Comparison of ENCODE assay signal across 28 cellular contexts in genomic region chr11:8830641-8831040, GRCh38.
"Had no signal": no experiment of that assay in that cellular context is flagged by ENCODE, and none has a peak within 500 bp of the region (broad histone marks: within the 10 kb centered on the region; RNA-seq: fewer than 3 reads in every experiment).

No MANE protein-coding gene starts in this region.

- H3K36me3 ChIP-seq: adrenal gland, ascending aorta, left lung, ovary, upper lobe of left lung had no signal

- H3K4me3 Mint-ChIP-seq: activated naive CD8-positive, alpha-beta T cell; activated T-cell treated with anti-CD3 and anti-CD28 coated beads, Interleukin-2, amount 50 U/mL, for 24 hours; activated T-helper 17 cell treated with anti-CD3 and anti-CD28 coated beads, Interleukin-2, amount 50 U/mL, for 72 hours; immature natural killer cell; mesothelial cell of epicardium; natural killer cell treated with Interleukin-12 subunit alpha and Interleukin-12 subunit beta and Interleukin-15 and Interleukin-18, amount 100 ng/mL, for 72 hours; stimulated activated memory B cell treated with anti-CD40 and anti-IgM and Interleukin-4, amounts not matched to agents 10 μg/mL and 1 μg/mL and 100 μg/mL, for 72 hours; T-cell; T-helper 2 cell treated with Interferon-gamma antibody and Interleukin-4, amounts not matched to agents 5 μg/mL and 100 μg/mL, for 36 hours had no signal

- H3K27me3 Mint-ChIP-seq: stimulated activated memory B cell treated with anti-CD40 and anti-IgM and Interleukin-4, amounts not matched to agents 10 μg/mL and 1 μg/mL and 100 μg/mL, for 72 hours had no signal

- DNase-seq: activated CD4-positive, alpha-beta T cell treated with anti-CD3 and anti-CD28 coated beads, Interleukin-2, amount 50 U/mL, for 1 hour; activated CD4-positive, CD25-positive, alpha-beta regulatory T cell treated with anti-CD3 and anti-CD28 coated beads, Interleukin-2, amount 50 U/mL, for 72 hours; activated CD8-positive, alpha-beta memory T cell treated with anti-CD3 and anti-CD28 coated beads, Interleukin-2, amount 50 U/mL, for 4 hours; activated T-cell treated with anti-CD3 and anti-CD28 coated beads, Interleukin-2, amount 50 U/mL, for 24 hours; adrenal gland; central memory CD4-positive, alpha-beta T cell; dermis blood vessel endothelial cell; effector memory CD4-positive, alpha-beta T cell; glutamatergic neuron; immature natural killer cell; left lung; ovary; right cardiac atrium; T-cell; testis; upper lobe of left lung had no signal

- H3K27ac ChIP-seq: adrenal gland, ascending aorta, hepatocyte, left lung, ovary, upper lobe of left lung, VCaP had no signal

- H3K36me3 Mint-ChIP-seq: activated naive CD8-positive, alpha-beta T cell; immature natural killer cell; natural killer cell treated with Interleukin-12 subunit alpha and Interleukin-12 subunit beta and Interleukin-15 and Interleukin-18, amount 100 ng/mL, for 72 hours; stimulated activated memory B cell treated with anti-CD40 and anti-IgM and Interleukin-4, amounts not matched to agents 10 μg/mL and 1 μg/mL and 100 μg/mL, for 72 hours; T-cell had no signal

- H3K27ac Mint-ChIP-seq: activated naive CD8-positive, alpha-beta T cell; activated T-cell treated with anti-CD3 and anti-CD28 coated beads, Interleukin-2, amount 50 U/mL, for 24 hours; activated T-helper 17 cell treated with anti-CD3 and anti-CD28 coated beads, Interleukin-2, amount 50 U/mL, for 72 hours; immature natural killer cell; mesothelial cell of epicardium; natural killer cell treated with Interleukin-12 subunit alpha and Interleukin-12 subunit beta and Interleukin-15 and Interleukin-18, amount 100 ng/mL, for 72 hours; stimulated activated memory B cell treated with anti-CD40 and anti-IgM and Interleukin-4, amounts not matched to agents 10 μg/mL and 1 μg/mL and 100 μg/mL, for 72 hours; T-cell; T-helper 2 cell treated with Interferon-gamma antibody and Interleukin-4, amounts not matched to agents 5 μg/mL and 100 μg/mL, for 36 hours had no signal

- H3K4me3 ChIP-seq: adrenal gland, ascending aorta, hepatocyte, left lung, lung, ovary, skin epidermis, testis, upper lobe of left lung had no signal

- H3K27me3 ChIP-seq: adrenal gland, ascending aorta, hepatocyte, left lung, ovary, testis, upper lobe of left lung had no signal

- H3K4me1 ChIP-seq: ascending aorta had no signal

- ATAC-seq: activated T-helper 17 cell treated with anti-CD3 and anti-CD28 coated beads, Interleukin-2, amount 50 U/mL, for 72 hours; esophagus mucosa; left lung; natural killer cell treated with Interleukin-12 subunit alpha and Interleukin-12 subunit beta and Interleukin-15 and Interleukin-18, amount 100 ng/mL, for 72 hours; right cardiac atrium; stimulated activated memory B cell treated with anti-CD40 and anti-IgM and Interleukin-4, amounts not matched to agents 10 μg/mL and 1 μg/mL and 100 μg/mL, for 72 hours; T-cell had no signal

- H3K9me3 Mint-ChIP-seq: activated T-cell treated with anti-CD3 and anti-CD28 coated beads, Interleukin-2, amount 50 U/mL, for 24 hours; activated T-helper 17 cell treated with anti-CD3 and anti-CD28 coated beads, Interleukin-2, amount 50 U/mL, for 72 hours; immature natural killer cell; mesothelial cell of epicardium; natural killer cell treated with Interleukin-12 subunit alpha and Interleukin-12 subunit beta and Interleukin-15 and Interleukin-18, amount 100 ng/mL, for 72 hours; stimulated activated memory B cell treated with anti-CD40 and anti-IgM and Interleukin-4, amounts not matched to agents 10 μg/mL and 1 μg/mL and 100 μg/mL, for 72 hours; T-cell; T-helper 2 cell treated with Interferon-gamma antibody and Interleukin-4, amounts not matched to agents 5 μg/mL and 100 μg/mL, for 36 hours had no signal

- H3K4me1 Mint-ChIP-seq: immature natural killer cell had no signal

- H3K9me3 ChIP-seq: adrenal gland, ascending aorta, left lung, ovary, testis, upper lobe of left lung had no signal
